14 cellular contexts compared by ENCODE assay signal in the genomic region with DNA sequence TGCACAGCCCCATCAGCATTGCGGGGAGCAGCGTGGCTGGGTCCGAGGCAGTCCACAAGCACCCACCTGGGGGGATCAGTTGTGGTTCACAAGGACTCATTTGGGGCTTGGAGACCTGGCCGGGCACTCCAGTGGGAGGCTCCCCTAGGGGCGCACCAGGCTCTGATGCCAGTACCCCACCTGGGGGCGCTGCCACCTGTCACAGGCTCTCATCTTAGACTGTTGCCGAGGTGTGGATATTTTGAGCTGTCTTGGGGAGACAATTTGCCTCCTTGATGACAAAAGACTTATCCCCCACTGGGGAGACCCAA. TPM values are rescaled to one million over a fixed set of nuclear protein-coding genes. Genes with fewer than 3 reads are reported as not detected.
DNase-seq lines count a peak whose midpoint lies in the region; ATAC-seq and TF ChIP-seq lines count a peak whose summit lies in the region.
"Had no signal": no experiment of that assay in that cellular context is flagged by ENCODE, and none has a peak within 500 bp of the region (broad histone marks: within the 10 kb centered on the region; RNA-seq: fewer than 3 reads in every experiment).

No MANE protein-coding gene starts in this region.

- peaks cover 4% of the 10 kb centered on the region for H3F3A ChIP-seq in neural progenitor cell (ENCODE audit: low read depth)

- H3K27me3 ChIP-seq in neural progenitor cell (peaks cover 32% of the 10 kb centered on the region), mesenchymal stem cell (ENCODE audit: control insufficient read depth in 1 of 2, insufficient read depth in 1 of 2, low read length in 2 of 2) (peaks cover 70 to 77% of the 10 kb centered on the region in 2 experiments)

- H2BK15ac ChIP-seq in mesenchymal stem cell (ENCODE audit: low read depth, poor library complexity, severe bottlenecking), result no peak overlapping the region

- DNase-seq in activated T-cell treated with anti-CD3 and anti-CD28 coated beads, Interleukin-2, amount 50 U/mL, for 1 hour, result peak; percentile 32
- DNase-seq in activated T-cell treated with anti-CD3 and anti-CD28 coated beads for 4 hours (no peak), RPMI8226 (peak; percentile 32), neural progenitor cell (ENCODE audit: low spot score) (no peak), mesenchymal stem cell (no peak), G401 (ENCODE audit: low spot score) (no peak)
- DNase-seq: DMS153; NCI-H1092; stimulated activated CD4-positive, alpha-beta T cell treated with anti-CD3 and anti-CD28 coated beads, Interleukin-4, amount 100 ng/mL, for 4 hours had no signal

- peaks cover 23% of the 10 kb centered on the region for H3K4me1 Mint-ChIP-seq in neural progenitor cell

- H2BK120ac ChIP-seq in mesenchymal stem cell (ENCODE audit: low read depth, low read length), result no peak overlapping the region

- H3K9me3 ChIP-seq in neural progenitor cell (ENCODE audit: low read depth) (no peaks in the 10 kb centered on the region), mesenchymal stem cell (ENCODE audit: control insufficient read depth, low read length) (no peaks in the 10 kb centered on the region)

- WGBS in mesenchymal stem cell, result 92% methylated on average over 6 of the region's 7 CpGs

- H3K14ac ChIP-seq in mesenchymal stem cell (ENCODE audit: low read length in 2 of 2), result no peak overlapping the region

- peak; percentile 57 for TF ChIP-seq CTCF in GM12873 (IDR thresholded peaks at IDR 0.05; ENCODE audit: insufficient read depth, low read depth, low read length, missing control alignments)
- peak; percentile 31 for TF ChIP-seq CTCF in neural progenitor cell (IDR thresholded peaks at IDR 0.05)

- no peak overlapping the region for H2BK5ac ChIP-seq in mesenchymal stem cell (ENCODE audit: low read depth, low read length, poor library complexity, severe bottlenecking)

- peaks cover 5% of the 10 kb centered on the region for H3K36me3 Mint-ChIP-seq in neural progenitor cell

- no peak overlapping the region for H3K18ac ChIP-seq in mesenchymal stem cell (ENCODE audit: low read depth in 1 of 2, low read length in 2 of 2)

- no peaks in the 10 kb centered on the region for H3K79me1 ChIP-seq in mesenchymal stem cell (replicated peaks; ENCODE audit: low read length, poor library complexity, severe bottlenecking)

- H3K27ac ChIP-seq in neural progenitor cell (no peak overlapping the region), mesenchymal stem cell (ENCODE audit: low read length, poor library complexity, severe bottlenecking) (no peak overlapping the region)
- H3K27ac ChIP-seq: RWPE1 had no signal

- H3K36me3 ChIP-seq in neural progenitor cell (no peaks in the 10 kb centered on the region), mesenchymal stem cell (ENCODE audit: control insufficient read depth in 1 of 2, insufficient read depth in 2 of 2, low read depth in 1 of 2, low read length in 2 of 2) (peaks cover 0 to 6% of the 10 kb centered on the region in 2 experiments)

- no peak for ATAC-seq in HG03025 (IDR thresholded peaks at IDR 0.05; ENCODE audit: low FRiP score, unreplicated experiment)

- H3K9me3 Mint-ChIP-seq in neural progenitor cell, result peaks cover 2% of the 10 kb centered on the region
- H3K9me3 Mint-ChIP-seq: stimulated activated naive CD8-positive, alpha-beta T cell treated with anti-CD3 and anti-CD28 coated beads, Interleukin-15, Interleukin-2, amounts not matched to agents 100 ng/mL and 50 ng/mL, for 24 hours had no signal

- H2AFZ ChIP-seq in neural progenitor cell (replicated peaks) (no peak overlapping the region), mesenchymal stem cell (ENCODE audit: low read depth, low read length) (no peak overlapping the region)

- H4K20me1 ChIP-seq in neural progenitor cell (ENCODE audit: low read depth), result no peaks in the 10 kb centered on the region

- no peak overlapping the region for H2AK5ac ChIP-seq in mesenchymal stem cell (ENCODE audit: low read length, severe bottlenecking)

- in situ Hi-C loops in G401 (cut with HindIII; ENCODE audit: low sequenced_read_pairs), result no loop called here

- H4K91ac ChIP-seq in mesenchymal stem cell (ENCODE audit: low read length), result no peak overlapping the region

- no peak overlapping the region for H3K4ac ChIP-seq in mesenchymal stem cell (ENCODE audit: low read depth in 1 of 2, low read length in 2 of 2)

- H3K79me2 ChIP-seq in neural progenitor cell (ENCODE audit: low read depth), result no peaks in the 10 kb centered on the region

- no peak overlapping the region for H3K27ac Mint-ChIP-seq in neural progenitor cell
- H3K27ac Mint-ChIP-seq: stimulated activated naive CD8-positive, alpha-beta T cell treated with anti-CD3 and anti-CD28 coated beads, Interleukin-15, Interleukin-2, amounts not matched to agents 100 ng/mL and 50 ng/mL, for 24 hours had no signal

- no peak overlapping the region for H4K8ac ChIP-seq in mesenchymal stem cell (ENCODE audit: low read length)

- H3K4me3 Mint-ChIP-seq in neural progenitor cell, result no peak overlapping the region
- H3K4me3 Mint-ChIP-seq: stimulated activated naive CD8-positive, alpha-beta T cell treated with anti-CD3 and anti-CD28 coated beads, Interleukin-15, Interleukin-2, amounts not matched to agents 100 ng/mL and 50 ng/mL, for 24 hours had no signal

- H2BK12ac ChIP-seq in mesenchymal stem cell (ENCODE audit: low read length in 2 of 2), result no peak overlapping the region

- no peak overlapping the region for H3K4me3 ChIP-seq in neural progenitor cell
- H3K4me3 ChIP-seq in mesenchymal stem cell (ENCODE audit: insufficient read depth in 1 of 2, low read depth in 1 of 2, low read length in 2 of 2), result no peak overlapping the region

- H3K27me3 Mint-ChIP-seq in neural progenitor cell (ENCODE audit: insufficient read depth, low read depth), result peaks cover 19% of the 10 kb centered on the region

- H3K9ac ChIP-seq in neural progenitor cell, result no peak overlapping the region
- no peak overlapping the region for H3K9ac ChIP-seq in mesenchymal stem cell (ENCODE audit: low read length)

- H3K4me2 ChIP-seq in neural progenitor cell, result no peak overlapping the region
- no peak overlapping the region for H3K4me2 ChIP-seq in mesenchymal stem cell (ENCODE audit: low read length, poor library complexity, severe bottlenecking)

- H3K4me1 ChIP-seq in neural progenitor cell, result peaks cover 17% of the 10 kb centered on the region
- H3K4me1 ChIP-seq in mesenchymal stem cell (ENCODE audit: control insufficient read depth, insufficient read depth, low read depth, low read length), result peaks cover 25% of the 10 kb centered on the region

- H3K23ac ChIP-seq in mesenchymal stem cell (ENCODE audit: low read length in 2 of 2), result no peak overlapping the region

RNA-seq across cellular contexts. Expression of a gene that starts 3.0 kb away (rescaled TPM):
- 3.0 and 10.5 TPM in 2 replicates for total RNA-seq in neural progenitor cell (ENCODE audit: low replicate concordance)
- polyA plus RNA-seq in mesenchymal stem cell (2013, experiment 1 of 2), result not detected
- polyA plus RNA-seq in mesenchymal stem cell (2013, experiment 2 of 2), result 0.01 TPM
- total RNA-seq in G401 (2014; rRNA removed; shearing (Covaris generic)), result 0.37 TPM in 1 of 2 replicates, not detected in the other

RNA-seq across cellular contexts. Expression of a gene that starts 25.0 kb away (rescaled TPM):
- not detected in 2 replicates for total RNA-seq in neural progenitor cell (ENCODE audit: low replicate concordance)
- not detected for polyA plus RNA-seq in mesenchymal stem cell (2013, experiment 1 of 2)
- not detected for polyA plus RNA-seq in mesenchymal stem cell (2013, experiment 2 of 2)
- total RNA-seq in G401 (2014; rRNA removed; shearing (Covaris generic)), result 2.6 TPM in 1 of 2 replicates, not detected in the other
- total RNA-seq: dermis microvascular lymphatic vessel endothelial cell had no signal

RNA-seq across cellular contexts. Expression of a gene that starts 31.9 kb away (rescaled TPM):
- 2.3 TPM in 1 of 2 replicates, not detected in the other for total RNA-seq in neural progenitor cell (ENCODE audit: low replicate concordance)
- 0.08 TPM for polyA plus RNA-seq in mesenchymal stem cell (2013, experiment 1 of 2)
- 0.11 TPM for polyA plus RNA-seq in mesenchymal stem cell (2013, experiment 2 of 2)
- total RNA-seq in G401 (2014; rRNA removed; shearing (Covaris generic)), result 37.2 and 44.4 TPM in 2 replicates

Comparison
In these comparisons a context has a peak if more than half of its experiments do, and no peak if none do; other contexts are left out.
1. DNase-seq: peak in activated T-cell treated with anti-CD3 and anti-CD28 coated beads, Interleukin-2, amount 50 U/mL, for 1 hour (single experiment) and RPMI8226 (single experiment); none in activated T-cell treated with anti-CD3 and anti-CD28 coated beads for 4 hours (single experiment), neural progenitor cell (single experiment), mesenchymal stem cell (single experiment) and G401 (single experiment).
2. RNA of a gene that starts 31.9 kb away (total RNA-seq): 37.2 to 44.4 TPM in G401; 2.3 TPM in neural progenitor cell; every median in the first group is over 10 times any median in the second.